ENCODE assay signal across 24 cellular contexts in genomic region chr1:44034423-44034822, GRCh38.
"Had no signal": no experiment of that assay in that cellular context is flagged by ENCODE, and none has a peak within 500 bp of the region (broad histone marks: within the 10 kb centered on the region; RNA-seq: fewer than 3 reads in every experiment).

No MANE protein-coding gene starts in this region.

- H3K4me1 ChIP-seq: parathyroid adenoma had no signal

- H3K27ac ChIP-seq: neural progenitor cell, parathyroid adenoma, psoas muscle, suprapubic skin, thyroid gland had no signal

- H3K9me3 ChIP-seq: gastrocnemius medialis, mucosa of descending colon, psoas muscle, suprapubic skin, thyroid gland, upper lobe of left lung, vagina had no signal

- H3K4me3 ChIP-seq: gastrocnemius medialis, mucosa of descending colon, neural progenitor cell, psoas muscle, skin epidermis, suprapubic skin, thyroid gland, upper lobe of left lung, vagina had no signal

- H3K36me3 ChIP-seq: gastrocnemius medialis, neural progenitor cell, suprapubic skin, thyroid gland, upper lobe of left lung, vagina had no signal

- ATAC-seq: esophagus mucosa; gastrocnemius medialis; left lobe of liver; mucosa of descending colon; natural killer cell; psoas muscle; sciatic nerve; stimulated activated naive B cell treated with anti-CD40 and anti-IgM and Interleukin-4, amounts not matched to agents 10 μg/mL and 1 μg/mL and 100 μg/mL, for 72 hours; stimulated activated naive CD8-positive, alpha-beta T cell treated with anti-CD3 and anti-CD28 coated beads, Interleukin-15, amount 100 ng/mL, for 72 hours had no signal

- H2AFZ ChIP-seq: neural progenitor cell, parathyroid adenoma had no signal

- H3K4me2 ChIP-seq: neural progenitor cell had no signal

- H3K27me3 ChIP-seq: gastrocnemius medialis, neural progenitor cell, suprapubic skin, thyroid gland, upper lobe of left lung, vagina had no signal

- H3K79me2 ChIP-seq: parathyroid adenoma had no signal

- DNase-seq: effector memory CD4-positive, alpha-beta T cell; gastrocnemius medialis; glutamatergic neuron; islet precursor cell; mammary epithelial cell; mucosa of descending colon; natural killer cell; occipital lobe; psoas muscle; retina; stimulated activated CD4-positive, alpha-beta T cell treated with anti-CD3 and anti-CD28 coated beads, Interleukin-2, amount 100 ng/mL, for 24 hours; stimulated activated CD4-positive, alpha-beta T cell treated with anti-CD3 and anti-CD28 coated beads, Interleukin-4, amount 100 ng/mL, for 4 hours; stimulated activated naive B cell treated with anti-CD40 and anti-IgM and Interleukin-4, amounts not matched to agents 10 μg/mL and 1 μg/mL and 100 μg/mL, for 72 hours; stimulated activated naive CD8-positive, alpha-beta T cell treated with anti-CD3 and anti-CD28 coated beads, Interleukin-15, amount 100 ng/mL, for 72 hours; thyroid gland had no signal
